8 cellular contexts compared by ENCODE assay signal in genomic region chr18:13464432-13465125, GRCh38.
A peak's percentile ranks its signal among the peaks of the same experiment; 100 is the strongest.
DNase-seq lines count a peak whose midpoint lies in the region; ATAC-seq and TF ChIP-seq lines count a peak whose summit lies in the region.

No MANE protein-coding gene starts in this region.

- peaks cover 50 to 73% (median 65%) of the 10 kb centered on the region in 3 donors for H3K4me1 Mint-ChIP-seq in CD8-positive, alpha-beta memory T cell
- H3K4me1 Mint-ChIP-seq in H9 = peaks cover 32 to 33% of the 10 kb centered on the region in 2 experiments

- no peak overlapping the region for H2BK120ac ChIP-seq in H9 (ENCODE audit: low read depth, low read length, poor library complexity, severe bottlenecking)

- H3K9me3 ChIP-seq in CD8-positive, alpha-beta memory T cell (ENCODE audit: low read length) = peaks cover 5% of the 10 kb centered on the region
- peaks cover 10% of the 10 kb centered on the region for H3K9me3 ChIP-seq in KOPT-K1 (ENCODE audit: insufficient read depth, low read length, poor library complexity, severe bottlenecking)
- no peaks in the 10 kb centered on the region for H3K9me3 ChIP-seq in H9 (ENCODE audit: control insufficient read depth, low read depth, low read length)

- no peaks in the 10 kb centered on the region for H3K27me3 ChIP-seq in CD8-positive, alpha-beta memory T cell (ENCODE audit: insufficient read depth, low read length, poor library complexity, severe bottlenecking)
- no peaks in the 10 kb centered on the region for H3K27me3 ChIP-seq in H9 (ENCODE audit: insufficient read depth, low read length)

- POLR2A ChIA-PET in CD8-positive, alpha-beta memory T cell (lab: Charles Lee) = no interaction called here

- no peak overlapping the region for H2AFZ ChIP-seq in H9 (ENCODE audit: low read length)

- no peak overlapping the region for H3T11ph ChIP-seq in H9 (ENCODE audit: low read length)

- H3K4me3 ChIP-seq in CD8-positive, alpha-beta memory T cell (ENCODE audit: low read length) = peak overlapping the region; percentile 64
- no peak overlapping the region for H3K4me3 ChIP-seq in fibroblast of pulmonary artery (replicated peaks; ENCODE audit: low read depth, low read length)

- DNase-seq in CD8-positive, alpha-beta memory T cell = peak; percentile 56 to 80 (median 69)
- DNase-seq in activated CD8-positive, alpha-beta memory T cell treated with anti-CD3 and anti-CD28 coated beads for 1 hour (ENCODE audit: extremely low read depth in 1 of 2, low read depth in 1 of 2) = peak; percentile 27 to 46
- peak; percentile 33 for DNase-seq in fibroblast of pulmonary artery (ENCODE audit: low read depth)
- peak; percentile 5 to 38 (median 28) for DNase-seq in stimulated activated CD4-positive, alpha-beta T cell treated with anti-CD3 and anti-CD28 coated beads, TNF-alpha, amount 100 ng/mL, for 4 hours (ENCODE audit: low read depth in 3 of 3)
- DNase-seq in H9 = no peak
- no peak for DNase-seq in NCI-H1694 treated with DMSO at 0.1 percent for 48 hours (lab: John Stamatoyannopoulos, UW)

- no peak overlapping the region for H2BK15ac ChIP-seq in H9 (ENCODE audit: low read depth, low read length)

- no peaks in the 10 kb centered on the region for H3K36me3 ChIP-seq in CD8-positive, alpha-beta memory T cell (ENCODE audit: insufficient read depth, low read length)
- peaks cover 46% of the 10 kb centered on the region for H3K36me3 ChIP-seq in KOPT-K1 (ENCODE audit: insufficient read depth, low read length)

- H2BK5ac ChIP-seq in H9 (ENCODE audit: insufficient read length, low read length) = no peak overlapping the region

- no peak overlapping the region for H3K56ac ChIP-seq in H9 (ENCODE audit: insufficient read length, low read depth, low read length)

- no peak overlapping the region for H2AK5ac ChIP-seq in H9 (ENCODE audit: insufficient read length, low read length)

- H3K79me2 ChIP-seq in H9 (ENCODE audit: insufficient read depth, low read length) = no peaks in the 10 kb centered on the region

- H3K4me2 ChIP-seq in H9 (ENCODE audit: insufficient read depth, insufficient read length, low read length) = no peak overlapping the region

- no peak overlapping the region for H4K8ac ChIP-seq in H9 (replicated peaks; ENCODE audit: insufficient read length, low read depth, low read length)

- H3K9ac ChIP-seq in H9 (ENCODE audit: extremely low read depth, insufficient read length, low read length) = no peak overlapping the region

- H3K4me1 ChIP-seq in CD8-positive, alpha-beta memory T cell (ENCODE audit: insufficient read depth, low read length) = peaks cover 42% of the 10 kb centered on the region
- 0 out of 2 replicates have a peak, but pooled peaks cover 2% of the 10 kb centered on the region for H3K4me1 ChIP-seq in H9 (ENCODE audit: insufficient read depth, low read length)

- no peak overlapping the region for H4K91ac ChIP-seq in H9 (ENCODE audit: insufficient read length, low read depth, low read length)

- no peaks in the 10 kb centered on the region for H4K20me1 ChIP-seq in H9 (ENCODE audit: control insufficient read depth, insufficient read depth, insufficient read length)

- TF ChIP-seq CTCF in fibroblast of pulmonary artery (IDR thresholded peaks at IDR 0.05; ENCODE audit: low read length, missing control alignments) = no peak
- no peak for TF ChIP-seq CTCF in H9 (conservative IDR thresholded peaks at IDR 0.05)

- H3K14ac ChIP-seq in H9 (ENCODE audit: insufficient read depth, low read length) = no peak overlapping the region

- H2BK20ac ChIP-seq in H9 (ENCODE audit: low read depth, low read length, poor library complexity, severe bottlenecking) = no peak overlapping the region

- H3K27me3 Mint-ChIP-seq in CD8-positive, alpha-beta memory T cell = no peaks in the 10 kb centered on the region
- H3K27me3 Mint-ChIP-seq in H9 (ENCODE audit: low read depth) = no peaks in the 10 kb centered on the region

- peak overlapping the region; percentile 21 for H3K27ac ChIP-seq in CD8-positive, alpha-beta memory T cell (ENCODE audit: low read depth, low read length)
- H3K27ac ChIP-seq in KOPT-K1 (ENCODE audit: low read depth, low read length, poor library complexity, severe bottlenecking) = peak overlapping the region; percentile 84
- no peak overlapping the region for H3K27ac ChIP-seq in H9 (ENCODE audit: insufficient read length, low read depth, low read length)

- H3K23ac ChIP-seq in H9 (ENCODE audit: insufficient read length, low read depth, low read length) = no peak overlapping the region

- CTCF ChIA-PET in CD8-positive, alpha-beta memory T cell (lab: Charles Lee) = no interaction called here

- peak; percentile 98 for ATAC-seq in GM21381 (IDR thresholded peaks at IDR 0.05; ENCODE audit: unreplicated experiment)

- H3K79me1 ChIP-seq in H9 (ENCODE audit: insufficient read depth, low read depth, low read length, poor library complexity, severe bottlenecking) = no peaks in the 10 kb centered on the region

- no peak overlapping the region for H4K5ac ChIP-seq in H9 (ENCODE audit: insufficient read length, low read depth, low read length)

- peak overlapping the region; percentile 84 to 98 (median 93) for H3K4me3 Mint-ChIP-seq in CD8-positive, alpha-beta memory T cell
- no peak overlapping the region for H3K4me3 Mint-ChIP-seq in H9

- H3K18ac ChIP-seq in H9 (ENCODE audit: insufficient read length, low read depth, low read length) = no peak overlapping the region

- no CpG with 5 or more reads among the region's 14 CpGs for WGBS in H9 (ENCODE audit: extremely low coverage, insufficient read length, low lambda C conversion rate)

- H3K4ac ChIP-seq in H9 (ENCODE audit: low read depth, low read length) = no peak overlapping the region

- peaks cover 2 to 18% (median 5%) of the 10 kb centered on the region in 5 donors for H3K9me3 Mint-ChIP-seq in CD8-positive, alpha-beta memory T cell
- H3K9me3 Mint-ChIP-seq in H9 = peaks cover 3 to 8% of the 10 kb centered on the region in 2 experiments; a peak in 4 of 5 replicates

- H2BK12ac ChIP-seq in H9 (ENCODE audit: insufficient read length, low read depth, low read length) = no peak overlapping the region

- peaks cover 9 to 25% (median 12%) of the 10 kb centered on the region in 3 donors for H3K36me3 Mint-ChIP-seq in CD8-positive, alpha-beta memory T cell
- H3K36me3 Mint-ChIP-seq in H9 (ENCODE audit: insufficient read depth in 1 of 3, low read depth in 3 of 3) = peaks cover 0 to 4% (median 2%) of the 10 kb centered on the region in 3 experiments; a peak in 4 of 7 replicates

- peak overlapping the region; percentile 83 to 96 (median 93) for H3K27ac Mint-ChIP-seq in CD8-positive, alpha-beta memory T cell
- no peak overlapping the region for H3K27ac Mint-ChIP-seq in H9

- H3K23me2 ChIP-seq in H9 (ENCODE audit: insufficient read length, low read depth, low read length, poor library complexity, severe bottlenecking) = no peaks in the 10 kb centered on the region

Comparison
In these comparisons a context has a peak if more than half of its experiments do, and no peak if none do; other contexts are left out.
1. DNase-seq: peak in CD8-positive, alpha-beta memory T cell (5 of 5), activated CD8-positive, alpha-beta memory T cell treated with anti-CD3 and anti-CD28 coated beads for 1 hour (2 of 2), fibroblast of pulmonary artery (single experiment) and stimulated activated CD4-positive, alpha-beta T cell treated with anti-CD3 and anti-CD28 coated beads, TNF-alpha, amount 100 ng/mL, for 4 hours (3 of 3); none in H9 (single experiment) and NCI-H1694 treated with DMSO at 0.1 percent for 48 hours (single experiment).
2. H3K27ac Mint-ChIP-seq: peak in CD8-positive, alpha-beta memory T cell (8 of 8); none in H9 (0 of 3).
3. H3K4me3 Mint-ChIP-seq: peak in CD8-positive, alpha-beta memory T cell (7 of 7); none in H9 (0 of 2).